In genomic region chr17:80267391-80267790, GRCh38 we compare ENCODE assay signal across 26 cellular contexts. TPM values are rescaled to one million over a fixed set of nuclear protein-coding genes. Genes with fewer than 3 reads are reported as not detected.
DNase-seq lines count a peak whose midpoint lies in the region; ATAC-seq and TF ChIP-seq lines count a peak whose summit lies in the region.
"Had no signal": no experiment of that assay in that cellular context is flagged by ENCODE, and none has a peak within 500 bp of the region (broad histone marks: within the 10 kb centered on the region; RNA-seq: fewer than 3 reads in every experiment).

No MANE protein-coding gene starts in this region.

- no peak overlapping the region for H3K4me3 ChIP-seq in ovary
- H3K4me3 ChIP-seq: HAP-1, hepatocyte, suprapubic skin, upper lobe of left lung had no signal

- TF ChIP-seq EP300 in ovary (IDR thresholded peaks at IDR 0.05): no peak

- no peak overlapping the region for H3K27ac ChIP-seq in ovary
- H3K27ac ChIP-seq: 22Rv1, C4-2B, hepatocyte, suprapubic skin had no signal

- no peaks in the 10 kb centered on the region for H3K27me3 ChIP-seq in ovary
- H3K27me3 ChIP-seq: hepatocyte, suprapubic skin, upper lobe of left lung had no signal

- TF ChIP-seq CTCF in progenitor cell of endocrine pancreas (IDR thresholded peaks at IDR 0.05; ENCODE audit: unreplicated experiment) (no peak), ovary (IDR thresholded peaks at IDR 0.05) (no peak)

- H3K27me3 Mint-ChIP-seq in T-helper 1 cell treated with Interleukin-12 subunit alpha and Interleukin-12 subunit beta and Interleukin-4 antibody, amounts not matched to agents 30 μg/mL and 1 μg/mL, for 36 hours (ENCODE audit: low read depth): no peaks in the 10 kb centered on the region
- H3K27me3 Mint-ChIP-seq in activated naive CD8-positive, alpha-beta T cell: no peaks in the 10 kb centered on the region
- H3K27me3 Mint-ChIP-seq in activated naive CD8-positive, alpha-beta T cell treated with anti-CD3 and anti-CD28 coated beads, Interleukin-2, amount 50 U/mL, for 24 hours: no peaks in the 10 kb centered on the region
- H3K27me3 Mint-ChIP-seq in activated T-helper 17 cell treated with anti-CD3 and anti-CD28 coated beads, Interleukin-2, amount 50 U/mL, for 72 hours: no peaks in the 10 kb centered on the region
- no peaks in the 10 kb centered on the region for H3K27me3 Mint-ChIP-seq in progenitor cell of endocrine pancreas
- H3K27me3 Mint-ChIP-seq: stimulated activated memory B cell treated with anti-CD40 and anti-IgM and Interleukin-4, amounts not matched to agents 10 μg/mL and 1 μg/mL and 100 μg/mL, for 72 hours had no signal

- H3K4me3 Mint-ChIP-seq in T-helper 1 cell treated with Interleukin-12 subunit alpha and Interleukin-12 subunit beta and Interleukin-4 antibody, amounts not matched to agents 30 μg/mL and 1 μg/mL, for 36 hours: peak overlapping the region; percentile 45
- H3K4me3 Mint-ChIP-seq in activated naive CD8-positive, alpha-beta T cell: peak overlapping the region; percentile 65
- H3K4me3 Mint-ChIP-seq in activated naive CD8-positive, alpha-beta T cell treated with anti-CD3 and anti-CD28 coated beads, Interleukin-2, amount 50 U/mL, for 24 hours: no peak overlapping the region
- no peak overlapping the region for H3K4me3 Mint-ChIP-seq in activated T-helper 17 cell treated with anti-CD3 and anti-CD28 coated beads, Interleukin-2, amount 50 U/mL, for 72 hours
- H3K4me3 Mint-ChIP-seq in progenitor cell of endocrine pancreas (ENCODE audit: low read depth): no peak overlapping the region
- H3K4me3 Mint-ChIP-seq: stimulated activated memory B cell treated with anti-CD40 and anti-IgM and Interleukin-4, amounts not matched to agents 10 μg/mL and 1 μg/mL and 100 μg/mL, for 72 hours had no signal

- DNase-seq in T-helper 1 cell (no peak), progenitor cell of endocrine pancreas (ENCODE audit: low spot score, unreplicated experiment) (no peak), inferior parietal cortex (ENCODE audit: extremely low spot score) (no peak), ovary (no peak)
- no peak for DNase-seq in activated naive CD8-positive, alpha-beta T cell treated with anti-CD3 and anti-CD28 coated beads, Interleukin-2, amount 50 U/mL, for 24 hours
- DNase-seq: activated naive CD4-positive, alpha-beta T cell treated with Interleukin-2 at 50 U/mL for 16 hours; anterior cingulate cortex; DND-41; left colon; MM.1S; NCI-H1105 treated with DMSO at 0.1 percent for 48 hours; NCI-H1930; NCI-H524; OCI-M1; stimulated activated CD4-positive, alpha-beta T cell treated with anti-CD3 and anti-CD28 coated beads, Interleukin-15, amount 100 ng/mL, for 24 hours; stimulated activated CD4-positive, alpha-beta T cell treated with anti-CD3 and anti-CD28 coated beads, Interleukin-4, amount 100 ng/mL, for 4 hours; upper lobe of left lung had no signal

- WGBS in ovary, 3 donors: 84 to 89% (median 87%) methylated on average over 6 of the region's 6 CpGs

- peak overlapping the region; percentile 44 for H3K27ac Mint-ChIP-seq in T-helper 1 cell treated with Interleukin-12 subunit alpha and Interleukin-12 subunit beta and Interleukin-4 antibody, amounts not matched to agents 30 μg/mL and 1 μg/mL, for 36 hours
- peak overlapping the region; percentile 84 for H3K27ac Mint-ChIP-seq in activated naive CD8-positive, alpha-beta T cell
- H3K27ac Mint-ChIP-seq in activated naive CD8-positive, alpha-beta T cell treated with anti-CD3 and anti-CD28 coated beads, Interleukin-2, amount 50 U/mL, for 24 hours: no peak overlapping the region
- peak overlapping the region; percentile 28 for H3K27ac Mint-ChIP-seq in activated T-helper 17 cell treated with anti-CD3 and anti-CD28 coated beads, Interleukin-2, amount 50 U/mL, for 72 hours
- H3K27ac Mint-ChIP-seq in progenitor cell of endocrine pancreas: peak overlapping the region; percentile 56
- H3K27ac Mint-ChIP-seq: stimulated activated memory B cell treated with anti-CD40 and anti-IgM and Interleukin-4, amounts not matched to agents 10 μg/mL and 1 μg/mL and 100 μg/mL, for 72 hours had no signal

- TF ChIP-seq POLR2A in ovary (IDR thresholded peaks at IDR 0.05): no peak

- H3K4me1 ChIP-seq in ovary (ENCODE audit: insufficient read depth): peaks cover 16% of the 10 kb centered on the region
- H3K4me1 ChIP-seq: HAP-1 had no signal

- peaks cover 22% of the 10 kb centered on the region for H3K4me1 Mint-ChIP-seq in T-helper 1 cell treated with Interleukin-12 subunit alpha and Interleukin-12 subunit beta and Interleukin-4 antibody, amounts not matched to agents 30 μg/mL and 1 μg/mL, for 36 hours (ENCODE audit: low read depth)
- H3K4me1 Mint-ChIP-seq in activated naive CD8-positive, alpha-beta T cell (ENCODE audit: low read depth): peaks cover 35% of the 10 kb centered on the region
- H3K4me1 Mint-ChIP-seq in activated naive CD8-positive, alpha-beta T cell treated with anti-CD3 and anti-CD28 coated beads, Interleukin-2, amount 50 U/mL, for 24 hours: peaks cover 54% of the 10 kb centered on the region
- peaks cover 25% of the 10 kb centered on the region for H3K4me1 Mint-ChIP-seq in activated T-helper 17 cell treated with anti-CD3 and anti-CD28 coated beads, Interleukin-2, amount 50 U/mL, for 72 hours
- H3K4me1 Mint-ChIP-seq in progenitor cell of endocrine pancreas (ENCODE audit: low read depth): peaks cover under 1% of the 10 kb centered on the region

- no peaks in the 10 kb centered on the region for H3K9me3 ChIP-seq in ovary
- H3K9me3 ChIP-seq: HAP-1, suprapubic skin, upper lobe of left lung had no signal

- H3K36me3 Mint-ChIP-seq in T-helper 1 cell treated with Interleukin-12 subunit alpha and Interleukin-12 subunit beta and Interleukin-4 antibody, amounts not matched to agents 30 μg/mL and 1 μg/mL, for 36 hours (ENCODE audit: low read depth): peaks cover 41% of the 10 kb centered on the region
- peaks cover 8% of the 10 kb centered on the region for H3K36me3 Mint-ChIP-seq in activated naive CD8-positive, alpha-beta T cell
- peaks cover 37% of the 10 kb centered on the region for H3K36me3 Mint-ChIP-seq in activated naive CD8-positive, alpha-beta T cell treated with anti-CD3 and anti-CD28 coated beads, Interleukin-2, amount 50 U/mL, for 24 hours (ENCODE audit: low read depth)
- H3K36me3 Mint-ChIP-seq in activated T-helper 17 cell treated with anti-CD3 and anti-CD28 coated beads, Interleukin-2, amount 50 U/mL, for 72 hours (ENCODE audit: low read depth): no peaks in the 10 kb centered on the region
- H3K36me3 Mint-ChIP-seq in progenitor cell of endocrine pancreas (ENCODE audit: insufficient read depth): peaks cover 4% of the 10 kb centered on the region

- intact Hi-C loops in ovary (cut with DNase I): loop anchor here in 1 of 4 donors (10.0 kb wide), 1 partner anchor 87 kb away; no protein-coding TSS in a partner anchor

- no peak for ATAC-seq in activated naive CD8-positive, alpha-beta T cell treated with anti-CD3 and anti-CD28 coated beads, Interleukin-2, amount 50 U/mL, for 24 hours
- no peak for ATAC-seq in activated T-helper 17 cell treated with anti-CD3 and anti-CD28 coated beads, Interleukin-2, amount 50 U/mL, for 72 hours (replicated peaks)
- ATAC-seq: left colon; stimulated activated memory B cell treated with anti-CD40 and anti-IgM and Interleukin-4, amounts not matched to agents 10 μg/mL and 1 μg/mL and 100 μg/mL, for 72 hours had no signal

- H3K36me3 ChIP-seq in ovary: no peaks in the 10 kb centered on the region
- H3K36me3 ChIP-seq: HAP-1 had no signal

- H3K9me3 Mint-ChIP-seq in T-helper 1 cell treated with Interleukin-12 subunit alpha and Interleukin-12 subunit beta and Interleukin-4 antibody, amounts not matched to agents 30 μg/mL and 1 μg/mL, for 36 hours: no peaks in the 10 kb centered on the region
- H3K9me3 Mint-ChIP-seq in activated naive CD8-positive, alpha-beta T cell (ENCODE audit: low read depth): no peaks in the 10 kb centered on the region
- H3K9me3 Mint-ChIP-seq in activated naive CD8-positive, alpha-beta T cell treated with anti-CD3 and anti-CD28 coated beads, Interleukin-2, amount 50 U/mL, for 24 hours: peaks cover 4% of the 10 kb centered on the region
- no peaks in the 10 kb centered on the region for H3K9me3 Mint-ChIP-seq in activated T-helper 17 cell treated with anti-CD3 and anti-CD28 coated beads, Interleukin-2, amount 50 U/mL, for 72 hours
- H3K9me3 Mint-ChIP-seq in progenitor cell of endocrine pancreas (ENCODE audit: low read depth): no peaks in the 10 kb centered on the region
- H3K9me3 Mint-ChIP-seq: stimulated activated memory B cell treated with anti-CD40 and anti-IgM and Interleukin-4, amounts not matched to agents 10 μg/mL and 1 μg/mL and 100 μg/mL, for 72 hours had no signal

RNA-seq across cellular contexts. Expression of gene RNF213, which starts 6.7 kb away (rescaled TPM):
- total RNA-seq in activated T-helper 17 cell treated with anti-CD3 and anti-CD28 coated beads, Interleukin-2, amount 50 U/mL, for 72 hours: 1,000 to 10,000 TPM; 1,022 to 1,405 TPM
- total RNA-seq in progenitor cell of endocrine pancreas (57.6 and 61.9 TPM in 2 replicates), ovary (10 to 100 TPM; 37.3 to 89.1 (median 50.8) TPM)
- 10 to 100 TPM; 21.5 to 78.1 TPM for polyA plus RNA-seq in ovary

RNA-seq across cellular contexts. Expression of gene SLC26A11, which starts 47.2 kb away (rescaled TPM):
- 10 to 100 TPM; 23.5 to 37.3 TPM for total RNA-seq in activated T-helper 17 cell treated with anti-CD3 and anti-CD28 coated beads, Interleukin-2, amount 50 U/mL, for 72 hours
- total RNA-seq in progenitor cell of endocrine pancreas (37.4 and 40.1 TPM in 2 replicates), ovary (10 to 100 TPM; 18.4 to 30.3 (median 24.2) TPM)
- 10 to 100 TPM in 1 of 2 donors, 1 to 10 TPM in 1; 8.4 to 20.0 TPM for polyA plus RNA-seq in ovary

RNA-seq across cellular contexts. Expression of gene SGSH, which starts 47.3 kb away (rescaled TPM):
- total RNA-seq in activated T-helper 17 cell treated with anti-CD3 and anti-CD28 coated beads, Interleukin-2, amount 50 U/mL, for 72 hours: 10 to 100 TPM; 45.7 to 63.6 TPM
- total RNA-seq in progenitor cell of endocrine pancreas: 42.0 and 43.9 TPM in 2 replicates
- total RNA-seq in ovary: 10 to 100 TPM; 10.8 to 39.9 (median 30.6) TPM
- polyA plus RNA-seq in ovary: 10 to 100 TPM; 13.0 to 23.3 TPM

Comparison
In these comparisons a context has a peak if more than half of its experiments do, and no peak if none do; other contexts are left out.
1. H3K4me3 Mint-ChIP-seq: peak in T-helper 1 cell treated with Interleukin-12 subunit alpha and Interleukin-12 subunit beta and Interleukin-4 antibody, amounts not matched to agents 30 μg/mL and 1 μg/mL, for 36 hours (single experiment) and activated naive CD8-positive, alpha-beta T cell (single experiment); none in activated naive CD8-positive, alpha-beta T cell treated with anti-CD3 and anti-CD28 coated beads, Interleukin-2, amount 50 U/mL, for 24 hours (single experiment), activated T-helper 17 cell treated with anti-CD3 and anti-CD28 coated beads, Interleukin-2, amount 50 U/mL, for 72 hours (single experiment) and progenitor cell of endocrine pancreas (single experiment).
2. RNA of gene RNF213, which starts 6.7 kb away (total RNA-seq): 1,022 to 1,405 TPM in activated T-helper 17 cell treated with anti-CD3 and anti-CD28 coated beads, Interleukin-2, amount 50 U/mL, for 72 hours; 57.6 to 61.9 TPM in progenitor cell of endocrine pancreas and 37.3 to 89.1 TPM in ovary; every median in the first group is over 10 times any median in the second.